In the genomic region with DNA sequence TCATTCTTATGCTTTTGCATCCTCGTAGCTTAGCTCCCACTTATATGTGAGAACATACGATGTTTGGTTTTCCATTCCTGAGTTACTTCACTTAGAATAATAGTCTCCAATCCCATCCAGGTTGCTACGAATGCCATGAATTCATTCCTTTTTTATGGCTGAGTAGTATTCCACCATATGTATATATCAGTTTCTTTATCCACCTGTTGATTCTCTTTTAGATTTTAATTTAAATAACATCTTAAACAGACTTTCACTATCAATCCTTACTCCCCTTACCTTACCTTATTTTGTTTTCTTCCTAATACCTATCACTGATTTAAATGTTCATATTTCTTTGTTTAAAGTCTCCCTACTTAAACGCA, we compare ENCODE assay signal across 8 cellular contexts. TPM values are rescaled to one million over a fixed set of nuclear protein-coding genes. Genes with fewer than 3 reads are reported as not detected.
DNase-seq lines count a peak whose midpoint lies in the region; FAIRE-seq and TF ChIP-seq lines count a peak whose summit lies in the region.

No MANE protein-coding gene starts in this region.

- H3K9me3 ChIP-seq in SU-DHL-6 (ENCODE audit: insufficient read depth, low read length) (no peaks in the 10 kb centered on the region), sigmoid colon (no peaks in the 10 kb centered on the region), thyroid gland (no peaks in the 10 kb centered on the region), small intestine (ENCODE audit: control insufficient read depth, low read depth) (no peaks in the 10 kb centered on the region)

- intact Hi-C loops in sigmoid colon (cut with DNase I) = no loop called here
- intact Hi-C loops in thyroid gland (cut with DNase I) = loop anchor here (10.0 kb wide), 1 partner anchor 205 kb away; no protein-coding TSS in a partner anchor

- H3K4me1 ChIP-seq in sigmoid colon (peaks cover 0 to 11% (median 5%) of the 10 kb centered on the region in 4 donors), thyroid gland (peaks cover 0 to 12% of the 10 kb centered on the region in 2 donors), small intestine (ENCODE audit: control insufficient read depth in 2 of 2, insufficient read depth in 1 of 2, low read depth in 1 of 2, low read length in 1 of 2) (peaks cover 0 to 4% of the 10 kb centered on the region in 2 donors)

- H3K9me2 ChIP-seq in SU-DHL-6 (replicated peaks; ENCODE audit: insufficient read depth, low read length) = no peaks in the 10 kb centered on the region

- no peak for TF ChIP-seq POLR2A in sigmoid colon (IDR thresholded peaks at IDR 0.05)
- no peak for TF ChIP-seq POLR2A in thyroid gland (IDR thresholded peaks at IDR 0.05)

- CTCF ChIA-PET in GM10248 (lab: Yijun Ruan, JAX) = no interaction called here

- no peak for TF ChIP-seq CTCF in GM12865 (IDR thresholded peaks at IDR 0.05; ENCODE audit: insufficient read depth, low read depth, low read length, missing control alignments)
- TF ChIP-seq CTCF in SU-DHL-6 (IDR thresholded peaks at IDR 0.05; ENCODE audit: insufficient read depth, low read length, poor library complexity, severe bottlenecking) = no peak
- no peak for TF ChIP-seq CTCF in fibroblast of pulmonary artery (IDR thresholded peaks at IDR 0.05; ENCODE audit: low read length, missing control alignments)
- no peak for TF ChIP-seq CTCF in sigmoid colon (IDR thresholded peaks at IDR 0.05)
- TF ChIP-seq CTCF in GM10248 (IDR thresholded peaks at IDR 0.05; ENCODE audit: control extremely low read depth, extremely low read depth, low read depth, missing control alignments) = no peak
- TF ChIP-seq CTCF in thyroid gland (IDR thresholded peaks at IDR 0.05) = no peak

- peaks cover 37% of the 10 kb centered on the region for H3K79me2 ChIP-seq in SU-DHL-6 (ENCODE audit: insufficient read depth, low read length)

- H2AFZ ChIP-seq in SU-DHL-6 (ENCODE audit: low read depth, low read length, severe bottlenecking) = peak overlapping the region; percentile 84

- H4K20me1 ChIP-seq in SU-DHL-6 (ENCODE audit: low read depth, low read length) = peaks cover 5% of the 10 kb centered on the region; the same call in 1 of the 2 replicates

- no peaks in the 10 kb centered on the region for H3K27me3 ChIP-seq in SU-DHL-6 (ENCODE audit: low read length)
- no peaks in the 10 kb centered on the region for H3K27me3 ChIP-seq in sigmoid colon
- H3K27me3 ChIP-seq in thyroid gland = no peaks in the 10 kb centered on the region
- H3K27me3 ChIP-seq in small intestine (ENCODE audit: control insufficient read depth in 2 of 2, insufficient read depth in 2 of 2, low read length in 2 of 2) = no peaks in the 10 kb centered on the region

- 52 to 62% methylated on average over 4 of the region's 4 CpGs for WGBS in sigmoid colon, 2 donors
- WGBS in thyroid gland, 2 donors = 66 to 69% methylated on average over 4 of the region's 4 CpGs
- WGBS in small intestine, 3 donors = 49 to 68% (median 55%) methylated on average over 4 of the region's 4 CpGs

- TF ChIP-seq EP300 in sigmoid colon (IDR thresholded peaks at IDR 0.05) = no peak

- H3K4me2 ChIP-seq in SU-DHL-6 (ENCODE audit: low read depth, low read length, poor library complexity, severe bottlenecking) = peak overlapping the region; percentile 72

- H3K4me3 ChIP-seq in GM12865 (ENCODE audit: low read depth, low read length) = peak overlapping the region; percentile 54
- peak overlapping the region; percentile 94 for H3K4me3 ChIP-seq in SU-DHL-6 (ENCODE audit: insufficient read depth, low read length, poor library complexity, severe bottlenecking)
- peak overlapping the region; percentile 73 for H3K4me3 ChIP-seq in fibroblast of pulmonary artery (replicated peaks; ENCODE audit: low read depth, low read length)
- H3K4me3 ChIP-seq in sigmoid colon = peak overlapping the region; percentile 63 to 93 (median 84)
- H3K4me3 ChIP-seq in thyroid gland (replicated peaks in 1 of 3) = peak overlapping the region in 1 of 3 donors; percentile 81
- peak overlapping the region in 1 of 2 donors; percentile 99 for H3K4me3 ChIP-seq in small intestine (ENCODE audit: low read depth in 1 of 2, low read length in 2 of 2)

- no peak for FAIRE-seq in small intestine (lab: Jason Lieb, UNC)

- peak overlapping the region; percentile 92 for H3K9ac ChIP-seq in SU-DHL-6 (ENCODE audit: low read length)

- POLR2A ChIA-PET in GM10248 (lab: Yijun Ruan, JAX) = no interaction called here

- DNase-seq in GM12865 (ENCODE audit: low read depth) (no peak), fibroblast of pulmonary artery (ENCODE audit: low read depth) (no peak), sigmoid colon (no peak), GM10248 (ENCODE audit: extremely low spot score) (no peak), thyroid gland (no peak), small intestine (no peak)
- DNase-seq in stimulated activated CD4-positive, alpha-beta T cell treated with anti-CD3 and anti-CD28 coated beads, Interleukin-2, amount 100 ng/mL, for 48 hours = no peak

- H3K36me3 ChIP-seq in SU-DHL-6 (ENCODE audit: low read length) (no peaks in the 10 kb centered on the region), sigmoid colon (no peaks in the 10 kb centered on the region), thyroid gland (no peaks in the 10 kb centered on the region), small intestine (ENCODE audit: control insufficient read depth in 2 of 2, insufficient read depth in 2 of 2, low read length in 2 of 2) (no peaks in the 10 kb centered on the region)

- H3K27ac ChIP-seq in SU-DHL-6 (ENCODE audit: low read depth, low read length) = no peak overlapping the region
- peak overlapping the region in 3 of 4 donors; percentile 74 to 90 (median 86) for H3K27ac ChIP-seq in sigmoid colon
- peak overlapping the region in 1 of 3 donors; percentile 94 for H3K27ac ChIP-seq in thyroid gland
- H3K27ac ChIP-seq in small intestine (ENCODE audit: low read depth in 1 of 2, low read length in 1 of 2) = no peak overlapping the region

- H3F3A ChIP-seq in SU-DHL-6 (ENCODE audit: insufficient read depth) = no peaks in the 10 kb centered on the region

RNA-seq across cellular contexts. Expression of a gene that starts 0.5 kb away (rescaled TPM):
- 10 to 100 TPM in 2 of 4 donors, 1 to 10 TPM in 2; 7.7 to 19.1 (median 10.7) TPM for total RNA-seq in sigmoid colon
- polyA plus RNA-seq in sigmoid colon = 1 to 10 TPM; 2.3 to 6.3 (median 3.0) TPM
- total RNA-seq in thyroid gland = 10 to 100 TPM; 29.3 to 45.5 (median 32.9) TPM
- 1 to 10 TPM; 1.1 to 5.6 (median 1.4) TPM for polyA plus RNA-seq in small intestine

RNA-seq across cellular contexts. Expression of a gene that starts 29.0 kb away (rescaled TPM):
- total RNA-seq in sigmoid colon = under 1 TPM in 1 of 4 donors, not detected in 3; under 0.01 TPM
- polyA plus RNA-seq in sigmoid colon = under 1 TPM; under 0.01 to 0.92 (median 0.38) TPM
- total RNA-seq in thyroid gland = under 1 TPM; 0.39 to 0.83 (median 0.48) TPM
- polyA plus RNA-seq in small intestine = under 1 TPM in 1 of 3 donors, not detected in 2; 0.06 TPM

Comparison
In these comparisons a context has a peak if more than half of its experiments do, and no peak if none do; other contexts are left out.
1. H3K27ac ChIP-seq: peak in sigmoid colon (3 of 4); none in SU-DHL-6 (single experiment) and small intestine (0 of 2).